12 cellular contexts compared by ENCODE assay signal in the genomic region with DNA sequence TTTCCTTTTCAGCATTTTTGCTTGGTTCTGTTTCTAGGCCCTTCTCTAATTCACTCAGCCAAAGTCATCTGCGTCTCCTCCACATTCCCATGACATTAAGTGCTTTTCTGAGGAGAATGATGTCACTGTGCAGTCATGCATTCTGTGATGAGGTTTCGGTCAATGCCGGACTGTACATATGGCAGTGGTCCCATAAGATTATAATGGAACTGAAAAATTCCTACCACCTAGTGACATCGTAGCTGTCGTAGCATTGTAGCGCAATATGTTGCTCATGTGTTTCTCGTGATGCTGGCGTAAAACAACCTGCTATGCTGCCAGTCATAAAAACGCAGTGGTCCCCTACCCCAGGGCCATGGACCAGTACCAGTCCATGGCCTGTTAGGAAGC.
DNase-seq lines count a peak whose midpoint lies in the region; ATAC-seq and TF ChIP-seq lines count a peak whose summit lies in the region.
"Had no signal": no experiment of that assay in that cellular context is flagged by ENCODE, and none has a peak within 500 bp of the region (broad histone marks: within the 10 kb centered on the region; RNA-seq: fewer than 3 reads in every experiment).

No MANE protein-coding gene starts in this region.

- H3K79me2 ChIP-seq in smooth muscle cell (ENCODE audit: low read depth), result no peaks in the 10 kb centered on the region

- 47% methylated on average over 9 of the region's 9 CpGs for WGBS in smooth muscle cell (ENCODE audit: low lambda C conversion rate)

- DNase-seq in HFF-Myc (ENCODE audit: extremely low read depth, low read depth) (no peak), hepatic stellate cell (ENCODE audit: low spot score) (peak; percentile 64), smooth muscle cell (lab: John Stamatoyannopoulos, UW; ENCODE audit: unreplicated experiment) (no peak), GF-D8 (lab: John Stamatoyannopoulos, UW) (no peak)
- DNase-seq in stimulated activated CD4-positive, alpha-beta T cell treated with anti-CD3 and anti-CD28 coated beads, Interleukin-12 subunit alpha, Interleukin-12 subunit beta, amount 100 ng/mL, for 4 hours, result no peak
- DNase-seq: DMS53, posterior cingulate gyrus, T1000, upper lobe of left lung had no signal

- peak overlapping the region; percentile 67 for H2AFZ ChIP-seq in smooth muscle cell (ENCODE audit: low read depth)

- H3K4me1 Mint-ChIP-seq in brain, result peaks cover 43% of the 10 kb centered on the region

- no peaks in the 10 kb centered on the region for H3K36me3 ChIP-seq in smooth muscle cell (ENCODE audit: low read depth)
- H3K36me3 ChIP-seq: upper lobe of left lung had no signal

- H3K36me3 Mint-ChIP-seq in brain, result no peaks in the 10 kb centered on the region

- no peaks in the 10 kb centered on the region for H3K9me3 ChIP-seq in smooth muscle cell (replicated peaks; ENCODE audit: low read depth)
- H3K9me3 ChIP-seq: upper lobe of left lung had no signal

- peak overlapping the region; percentile 80 for H3K9ac ChIP-seq in smooth muscle cell (ENCODE audit: low read depth)

- peak overlapping the region; percentile 99 for H3K27ac ChIP-seq in smooth muscle cell (ENCODE audit: low read depth)
- H3K27ac ChIP-seq: upper lobe of left lung had no signal

- H3K9me3 Mint-ChIP-seq in brain, result no peaks in the 10 kb centered on the region

- no peaks in the 10 kb centered on the region for H3K27me3 ChIP-seq in smooth muscle cell (ENCODE audit: low read depth)
- H3K27me3 ChIP-seq: upper lobe of left lung had no signal

- no peak for TF ChIP-seq CTCF in HFF-Myc (IDR thresholded peaks at IDR 0.05; ENCODE audit: low read depth, low read length, missing control alignments)
- TF ChIP-seq CTCF in brain (conservative IDR thresholded peaks at IDR 0.05), result no peak
- no peak for TF ChIP-seq CTCF in smooth muscle cell (IDR thresholded peaks at IDR 0.05; ENCODE audit: borderline replicate concordance, insufficient read depth, poor library complexity, severe bottlenecking)

- H4K20me1 ChIP-seq in smooth muscle cell (ENCODE audit: low read depth), result no peaks in the 10 kb centered on the region

- peak overlapping the region; percentile 61 for H3K4me2 ChIP-seq in smooth muscle cell

- no peaks in the 10 kb centered on the region for H3K27me3 Mint-ChIP-seq in brain

- H3K27ac Mint-ChIP-seq in brain, result peak overlapping the region; percentile 60 to 97 (median 92)

- H3K4me1 ChIP-seq in smooth muscle cell (ENCODE audit: low read depth), result peaks cover 29% of the 10 kb centered on the region

- peak overlapping the region in 4 of 5 experiments; percentile 31 to 70 (median 62) for H3K4me3 Mint-ChIP-seq in brain

- 0 out of 2 replicates have a peak overlapping the region, but pooled peaks have one; percentile 2 for H3K4me3 ChIP-seq in HFF-Myc (replicated peaks; ENCODE audit: low read depth, low read length)
- no peak overlapping the region for H3K4me3 ChIP-seq in smooth muscle cell
- H3K4me3 ChIP-seq: upper lobe of left lung had no signal

- peaks cover 18% of the 10 kb centered on the region for H3F3A ChIP-seq in smooth muscle cell (ENCODE audit: low read depth)

- ATAC-seq in GM19463 (IDR thresholded peaks at IDR 0.05; ENCODE audit: unreplicated experiment), result no peak
- ATAC-seq: left lobe of liver had no signal
